In the genomic region with DNA sequence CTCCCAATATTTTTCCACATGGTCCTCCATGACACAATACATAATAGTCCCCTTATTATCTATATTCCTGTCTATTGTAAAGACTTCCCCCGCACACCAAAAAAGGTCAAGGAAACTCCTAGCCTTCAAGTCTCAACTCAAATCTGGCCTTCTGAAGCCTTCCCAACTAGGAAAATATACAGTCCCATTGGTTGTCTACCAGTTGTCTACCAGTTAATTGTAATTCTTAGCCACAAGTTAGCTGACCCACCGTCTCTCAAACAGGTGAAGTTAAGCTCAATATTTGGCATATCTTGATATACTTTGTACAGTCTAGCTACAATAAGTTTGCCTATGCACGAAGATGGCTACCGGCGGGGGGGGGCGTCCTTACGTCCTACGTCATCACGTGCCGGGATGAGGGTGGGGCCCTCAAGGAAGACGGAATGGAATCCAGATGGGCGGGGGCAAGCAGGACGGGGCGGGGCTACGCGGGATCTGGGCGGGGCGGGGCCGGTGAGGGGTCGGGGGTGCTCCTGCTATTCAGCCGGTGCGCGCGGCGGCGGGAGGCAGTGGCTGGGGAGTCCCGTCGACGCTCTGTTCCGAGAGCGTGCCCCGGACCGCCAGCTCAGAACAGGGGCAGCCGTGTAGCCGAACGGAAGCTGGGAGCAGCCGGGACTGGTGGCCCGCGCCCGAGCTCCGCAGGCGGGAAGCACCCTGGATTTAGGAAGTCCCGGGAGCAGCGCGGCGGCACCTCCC, we compare ENCODE assay signal across 1 cellular context.
TF ChIP-seq lines count a peak whose summit lies in the region.

Gene AHR (plus strand): TSS at position 551 of the 738 bp plus-strand sequence. CDS start 613 bp downstream, outside the sequence.

TF ChIP-seq in HEK293, 187 proteins besides CTCF, POLR2A, EP300 and RAD21 (continued from another document):
- TF ChIP-seq, protein P1, sequence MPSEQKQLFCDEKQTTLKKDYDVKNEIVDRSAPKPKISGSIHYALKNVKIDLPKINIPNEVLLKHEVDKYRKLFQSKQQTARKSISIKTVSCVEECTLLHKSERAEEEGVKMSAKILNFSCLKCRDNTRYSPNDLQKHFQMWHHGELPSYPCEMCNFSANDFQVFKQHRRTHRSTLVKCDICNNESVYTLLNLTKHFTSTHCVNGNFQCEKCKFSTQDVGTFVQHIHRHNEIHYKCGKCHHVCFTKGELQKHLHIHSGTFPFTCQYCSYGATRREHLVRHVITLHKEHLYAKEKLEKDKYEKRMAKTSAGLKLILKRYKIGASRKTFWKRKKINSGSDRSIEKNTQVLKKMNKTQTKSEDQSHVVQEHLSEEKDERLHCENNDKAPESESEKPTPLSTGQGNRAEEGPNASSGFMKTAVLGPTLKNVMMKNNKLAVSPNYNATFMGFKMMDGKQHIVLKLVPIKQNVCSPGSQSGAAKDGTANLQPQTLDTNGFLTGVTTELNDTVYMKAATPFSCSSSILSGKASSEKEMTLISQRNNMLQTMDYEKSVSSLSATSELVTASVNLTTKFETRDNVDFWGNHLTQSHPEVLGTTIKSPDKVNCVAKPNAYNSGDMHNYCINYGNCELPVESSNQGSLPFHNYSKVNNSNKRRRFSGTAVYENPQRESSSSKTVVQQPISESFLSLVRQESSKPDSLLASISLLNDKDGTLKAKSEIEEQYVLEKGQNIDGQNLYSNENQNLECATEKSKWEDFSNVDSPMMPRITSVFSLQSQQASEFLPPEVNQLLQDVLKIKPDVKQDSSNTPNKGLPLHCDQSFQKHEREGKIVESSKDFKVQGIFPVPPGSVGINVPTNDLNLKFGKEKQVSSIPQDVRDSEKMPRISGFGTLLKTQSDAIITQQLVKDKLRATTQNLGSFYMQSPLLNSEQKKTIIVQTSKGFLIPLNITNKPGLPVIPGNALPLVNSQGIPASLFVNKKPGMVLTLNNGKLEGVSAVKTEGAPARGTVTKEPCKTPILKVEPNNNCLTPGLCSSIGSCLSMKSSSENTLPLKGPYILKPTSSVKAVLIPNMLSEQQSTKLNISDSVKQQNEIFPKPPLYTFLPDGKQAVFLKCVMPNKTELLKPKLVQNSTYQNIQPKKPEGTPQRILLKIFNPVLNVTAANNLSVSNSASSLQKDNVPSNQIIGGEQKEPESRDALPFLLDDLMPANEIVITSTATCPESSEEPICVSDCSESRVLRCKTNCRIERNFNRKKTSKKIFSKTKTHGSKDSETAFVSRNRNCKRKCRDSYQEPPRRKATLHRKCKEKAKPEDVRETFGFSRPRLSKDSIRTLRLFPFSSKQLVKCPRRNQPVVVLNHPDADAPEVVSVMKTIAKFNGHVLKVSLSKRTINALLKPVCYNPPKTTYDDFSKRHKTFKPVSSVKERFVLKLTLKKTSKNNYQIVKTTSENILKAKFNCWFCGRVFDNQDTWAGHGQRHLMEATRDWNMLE (tag by site-specific recombination; conservative IDR thresholded peaks at IDR 0.05; ENCODE audit: low read depth): peak; percentile 85
- TF ChIP-seq KLF9 (tag by site-specific recombination; IDR thresholded peaks at IDR 0.05; ENCODE audit: low read depth) (no peak), HOXD13 (CRISPR knock-in tag; IDR thresholded peaks at IDR 0.05; ENCODE audit: borderline replicate concordance) (no peak), YY1 (tag by site-specific recombination; IDR thresholded peaks at IDR 0.05) (peak; percentile 61; the same call in 1 of the 2 replicates), SP2 (tag by site-specific recombination; IDR thresholded peaks at IDR 0.05) (peak; percentile 24), ZNF670 (tag by site-specific recombination; IDR thresholded peaks at IDR 0.05; ENCODE audit: low read depth) (no peak), ZNF707 (tag by site-specific recombination; IDR thresholded peaks at IDR 0.05) (no peak), SETDB1 (IDR thresholded peaks at IDR 0.05; ENCODE audit: insufficient read length, low read length) (peak; percentile 64), ZEB2 (tag by site-specific recombination; IDR thresholded peaks at IDR 0.05) (no peak; the same call in 1 of the 2 replicates), ZNF623 (tag by site-specific recombination; IDR thresholded peaks at IDR 0.05) (no peak), PATZ1 (tag by site-specific recombination; IDR thresholded peaks at IDR 0.05) (peak; percentile 58), ZNF600 (tag by site-specific recombination; IDR thresholded peaks at IDR 0.05) (peak; percentile 59)
- TF ChIP-seq, protein P2, sequence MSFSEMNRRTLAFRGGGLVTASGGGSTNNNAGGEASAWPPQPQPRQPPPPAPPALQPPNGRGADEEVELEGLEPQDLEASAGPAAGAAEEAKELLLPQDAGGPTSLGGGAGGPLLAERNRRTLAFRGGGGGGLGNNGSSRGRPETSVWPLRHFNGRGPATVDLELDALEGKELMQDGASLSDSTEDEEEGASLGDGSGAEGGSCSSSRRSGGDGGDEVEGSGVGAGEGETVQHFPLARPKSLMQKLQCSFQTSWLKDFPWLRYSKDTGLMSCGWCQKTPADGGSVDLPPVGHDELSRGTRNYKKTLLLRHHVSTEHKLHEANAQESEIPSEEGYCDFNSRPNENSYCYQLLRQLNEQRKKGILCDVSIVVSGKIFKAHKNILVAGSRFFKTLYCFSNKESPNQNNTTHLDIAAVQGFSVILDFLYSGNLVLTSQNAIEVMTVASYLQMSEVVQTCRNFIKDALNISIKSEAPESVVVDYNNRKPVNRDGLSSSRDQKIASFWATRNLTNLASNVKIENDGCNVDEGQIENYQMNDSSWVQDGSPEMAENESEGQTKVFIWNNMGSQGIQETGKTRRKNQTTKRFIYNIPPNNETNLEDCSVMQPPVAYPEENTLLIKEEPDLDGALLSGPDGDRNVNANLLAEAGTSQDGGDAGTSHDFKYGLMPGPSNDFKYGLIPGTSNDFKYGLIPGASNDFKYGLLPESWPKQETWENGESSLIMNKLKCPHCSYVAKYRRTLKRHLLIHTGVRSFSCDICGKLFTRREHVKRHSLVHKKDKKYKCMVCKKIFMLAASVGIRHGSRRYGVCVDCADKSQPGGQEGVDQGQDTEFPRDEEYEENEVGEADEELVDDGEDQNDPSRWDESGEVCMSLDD (tag by site-specific recombination; IDR thresholded peaks at IDR 0.05): peak; percentile 65; the same call in 1 of the 2 replicates
